Comparison of ENCODE assay signal across 7 cellular contexts in genomic region chr5:176195487-176196207, GRCh38. TPM values are rescaled to one million over a fixed set of nuclear protein-coding genes. Genes with fewer than 3 reads are reported as not detected.
DNase-seq lines count a peak whose midpoint lies in the region; ATAC-seq, FAIRE-seq and TF ChIP-seq lines count a peak whose summit lies in the region.
"Not testable (repeated sequence)": the region's sequence is repeated elsewhere in the genome, so short reads cannot be mapped to it uniquely, and the experiment has no call there.

No MANE protein-coding gene starts in this region.

- not testable (repeated sequence) for H3K9me3 Mint-ChIP-seq in activated CD4-positive, alpha-beta T cell treated with anti-CD3 and anti-CD28 coated beads for 36 hours (ENCODE audit: low read depth); activated naive CD4-positive, alpha-beta T cell treated with anti-CD3 and anti-CD28 coated beads, Interleukin-2, amount 50 U/mL, for 72 hours; effector memory CD8-positive, alpha-beta T cell; naive B cell

- peaks cover 22% of the 10 kb centered on the region for H3K27me3 Mint-ChIP-seq in activated CD4-positive, alpha-beta T cell treated with anti-CD3 and anti-CD28 coated beads for 36 hours
- peaks cover 32 to 52% of the 10 kb centered on the region in 2 donors for H3K27me3 Mint-ChIP-seq in effector memory CD8-positive, alpha-beta T cell
- H3K27me3 Mint-ChIP-seq in naive B cell = peaks cover 5 to 44% (median 40%) of the 10 kb centered on the region in 3 donors

- ATAC-seq in activated CD4-positive, alpha-beta T cell treated with anti-CD3 and anti-CD28 coated beads for 36 hours = peak; percentile 66
- ATAC-seq in activated naive CD4-positive, alpha-beta T cell treated with anti-CD3 and anti-CD28 coated beads, Interleukin-2, amount 50 U/mL, for 72 hours = peak; percentile 48 to 65
- peak; percentile 18 for ATAC-seq in effector memory CD8-positive, alpha-beta T cell (replicated peaks)
- peak; percentile 46 to 80 for ATAC-seq in naive B cell (ENCODE audit: low read depth in 2 of 2)
- ATAC-seq in stimulated activated naive CD8-positive, alpha-beta T cell treated with anti-CD3 and anti-CD28 coated beads, Interleukin-15, Interleukin-2, amounts not matched to agents 100 U/mL and 50 U/mL, for 24 hours = peak; percentile 41

- CTCF ChIA-PET in activated CD4-positive, alpha-beta T cell treated with anti-CD3 and anti-CD28 coated beads for 36 hours (lab: Charles Lee) = not testable (repeated sequence)

- not testable (repeated sequence) for DNase-seq in GM12892 (ENCODE audit: insufficient read length); activated naive CD4-positive, alpha-beta T cell treated with anti-CD3 and anti-CD28 coated beads, Interleukin-2, amount 50 U/mL, for 72 hours (ENCODE audit: low spot score in 2 of 2); effector memory CD8-positive, alpha-beta T cell; naive B cell; stimulated activated naive CD8-positive, alpha-beta T cell treated with anti-CD3 and anti-CD28 coated beads, Interleukin-15, Interleukin-2, amounts not matched to agents 100 U/mL and 50 U/mL, for 24 hours
- peak; percentile 14 for DNase-seq in NCI-H226
- DNase-seq in activated CD4-positive, alpha-beta T cell treated with anti-CD3 and anti-CD28 coated beads for 36 hours = peak; percentile 23

- not testable (repeated sequence) for TF ChIP-seq POLR2A in GM12892 (IDR thresholded peaks at IDR 0.05; ENCODE audit: low read depth, low read length)

- intact Hi-C loops in activated CD4-positive, alpha-beta T cell treated with anti-CD3 and anti-CD28 coated beads for 36 hours (cut with DNase I, micrococcal nuclease) = not testable (repeated sequence)

- H3K27ac Mint-ChIP-seq in activated CD4-positive, alpha-beta T cell treated with anti-CD3 and anti-CD28 coated beads for 36 hours; activated naive CD4-positive, alpha-beta T cell treated with anti-CD3 and anti-CD28 coated beads, Interleukin-2, amount 50 U/mL, for 72 hours; effector memory CD8-positive, alpha-beta T cell; naive B cell: not testable (repeated sequence)

- not testable (repeated sequence) for H3K4me3 Mint-ChIP-seq in activated CD4-positive, alpha-beta T cell treated with anti-CD3 and anti-CD28 coated beads for 36 hours; effector memory CD8-positive, alpha-beta T cell; naive B cell

- not testable (repeated sequence) for H3K36me3 Mint-ChIP-seq in activated CD4-positive, alpha-beta T cell treated with anti-CD3 and anti-CD28 coated beads for 36 hours (ENCODE audit: low read depth); activated naive CD4-positive, alpha-beta T cell treated with anti-CD3 and anti-CD28 coated beads, Interleukin-2, amount 50 U/mL, for 72 hours; effector memory CD8-positive, alpha-beta T cell (ENCODE audit: insufficient read depth); naive B cell

- POLR2A ChIA-PET in activated CD4-positive, alpha-beta T cell treated with anti-CD3 and anti-CD28 coated beads for 36 hours (lab: Charles Lee) = not testable (repeated sequence)

- peak; percentile 83 for FAIRE-seq in GM12892 (lab: Jason Lieb, UNC)

- H3K4me1 Mint-ChIP-seq in activated CD4-positive, alpha-beta T cell treated with anti-CD3 and anti-CD28 coated beads for 36 hours; effector memory CD8-positive, alpha-beta T cell (ENCODE audit: low read depth in 2 of 2); naive B cell: not testable (repeated sequence)

RNA-seq across cellular contexts. Expression of gene SIMC1, which starts 42.6 kb away (rescaled TPM):
- 9.2 TPM for polyA plus RNA-seq in GM12892 (2012; ENCODE audit: missing spikeins)
- total RNA-seq in activated CD4-positive, alpha-beta T cell treated with anti-CD3 and anti-CD28 coated beads for 36 hours = 10 to 100 TPM; 24.0 to 27.6 TPM
- total RNA-seq in activated naive CD4-positive, alpha-beta T cell treated with anti-CD3 and anti-CD28 coated beads, Interleukin-2, amount 50 U/mL, for 72 hours = 10 to 100 TPM; 22.1 to 39.9 TPM
- polyA plus RNA-seq in naive B cell (ENCODE audit: low read depth in 6 of 6) = 10 to 100 TPM in 5 of 6 donors, under 1 TPM in 1; 0.43 to 28.1 (median 13.6) TPM
